8 cellular contexts compared by ENCODE assay signal in the genomic region with DNA sequence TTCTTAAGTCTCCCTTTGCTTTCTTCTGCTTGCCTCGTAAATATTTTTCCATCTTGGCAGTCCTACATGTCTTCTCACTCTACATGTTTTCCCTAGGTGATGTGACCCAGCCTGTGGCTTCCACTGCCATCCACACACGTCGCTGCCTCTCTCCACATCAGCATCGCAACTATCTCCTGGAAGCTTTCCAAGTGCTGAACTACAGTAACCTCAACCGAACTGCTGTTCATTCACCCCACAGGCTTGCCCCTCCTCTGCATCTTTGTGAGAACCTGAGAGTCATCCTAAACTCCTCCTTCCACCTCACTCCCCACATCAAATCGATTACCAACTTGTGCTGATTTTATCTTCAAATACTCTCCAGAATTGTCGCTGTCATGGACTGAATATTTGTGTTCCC. TPM values are rescaled to one million over a fixed set of nuclear protein-coding genes. Genes with fewer than 3 reads are reported as not detected.
A peak's percentile ranks its signal among the peaks of the same experiment; 100 is the strongest.
DNase-seq lines count a peak whose midpoint lies in the region; ATAC-seq and TF ChIP-seq lines count a peak whose summit lies in the region.

No MANE protein-coding gene starts in this region.

- no peak for TF ChIP-seq POLR2A in lower leg skin (IDR thresholded peaks at IDR 0.05)

- H3K4me3 Mint-ChIP-seq in T-helper 1 cell treated with Interleukin-12 subunit alpha and Interleukin-12 subunit beta and Interleukin-4 antibody, amounts not matched to agents 30 μg/mL and 1 μg/mL, for 36 hours = peak overlapping the region; percentile 0
- H3K4me3 Mint-ChIP-seq in endothelial cell (ENCODE audit: unreplicated experiment) = no peak overlapping the region

- WGBS in lower leg skin, 2 donors = 30 to 33% methylated on average over 7 of the region's 7 CpGs

- intact Hi-C loops in sciatic nerve (cut with DNase I) = no loop called here
- intact Hi-C loops in lower leg skin (cut with DNase I; ENCODE audit: low total_unique reads) = no loop called here

- no peak for TF ChIP-seq CTCF in astrocyte of the spinal cord (IDR thresholded peaks at IDR 0.05; ENCODE audit: low read depth, low read length)
- no peak for TF ChIP-seq CTCF in WERI-Rb-1 (IDR thresholded peaks at IDR 0.05; ENCODE audit: low read depth, low read length)
- no peak for TF ChIP-seq CTCF in endothelial cell (IDR thresholded peaks at IDR 0.05; ENCODE audit: unreplicated experiment)
- no peak for TF ChIP-seq CTCF in lower leg skin (IDR thresholded peaks at IDR 0.05)

- H3K27ac Mint-ChIP-seq in T-helper 1 cell treated with Interleukin-12 subunit alpha and Interleukin-12 subunit beta and Interleukin-4 antibody, amounts not matched to agents 30 μg/mL and 1 μg/mL, for 36 hours = no peak overlapping the region
- H3K27ac Mint-ChIP-seq in endothelial cell (ENCODE audit: unreplicated experiment) = no peak overlapping the region

- no peak overlapping the region for H3K27ac ChIP-seq in WERI-Rb-1

- H3K27me3 ChIP-seq in WERI-Rb-1 (ENCODE audit: insufficient read depth, low read depth, severe bottlenecking) = no peaks in the 10 kb centered on the region

- no peak overlapping the region for H3K4me3 ChIP-seq in astrocyte of the spinal cord (ENCODE audit: low read depth, low read length)
- no peak overlapping the region for H3K4me3 ChIP-seq in WERI-Rb-1 (ENCODE audit: low read depth, low read length)
- H3K4me3 ChIP-seq in lower leg skin (ENCODE audit: low read depth, poor library complexity, severe bottlenecking) = no peak overlapping the region

- ATAC-seq in sciatic nerve = peak; percentile 74

- peaks cover 23% of the 10 kb centered on the region for H3K27me3 Mint-ChIP-seq in T-helper 1 cell treated with Interleukin-12 subunit alpha and Interleukin-12 subunit beta and Interleukin-4 antibody, amounts not matched to agents 30 μg/mL and 1 μg/mL, for 36 hours (ENCODE audit: low read depth)
- H3K27me3 Mint-ChIP-seq in endothelial cell (ENCODE audit: unreplicated experiment) = no peaks in the 10 kb centered on the region

- in situ Hi-C loops in astrocyte of the spinal cord (cut with HindIII; ENCODE audit: low sequenced_read_pairs) = no loop called here

- no peaks in the 10 kb centered on the region for H3K9me3 ChIP-seq in WERI-Rb-1 (ENCODE audit: severe bottlenecking)

- H3K36me3 ChIP-seq in WERI-Rb-1 = no peaks in the 10 kb centered on the region

- peaks cover 29% of the 10 kb centered on the region for H3K4me1 Mint-ChIP-seq in T-helper 1 cell treated with Interleukin-12 subunit alpha and Interleukin-12 subunit beta and Interleukin-4 antibody, amounts not matched to agents 30 μg/mL and 1 μg/mL, for 36 hours (ENCODE audit: low read depth)
- H3K4me1 Mint-ChIP-seq in endothelial cell (ENCODE audit: unreplicated experiment) = no peaks in the 10 kb centered on the region

- H3K36me3 Mint-ChIP-seq in T-helper 1 cell treated with Interleukin-12 subunit alpha and Interleukin-12 subunit beta and Interleukin-4 antibody, amounts not matched to agents 30 μg/mL and 1 μg/mL, for 36 hours (ENCODE audit: low read depth) = no peaks in the 10 kb centered on the region
- H3K36me3 Mint-ChIP-seq in endothelial cell (ENCODE audit: low read depth, unreplicated experiment) = no peaks in the 10 kb centered on the region

- peak; percentile 32 for DNase-seq in HT1080 (ENCODE audit: low read depth)
- DNase-seq in astrocyte of the spinal cord (ENCODE audit: low read depth, low spot score) = peak; percentile 41
- DNase-seq in sciatic nerve (ENCODE audit: low spot score) = no peak
- no peak for DNase-seq in NCI-H1930 (lab: John Stamatoyannopoulos, UW)
- no peak for DNase-seq in WERI-Rb-1
- DNase-seq in endothelial cell (ENCODE audit: low spot score) = no peak
- DNase-seq in lower leg skin (ENCODE audit: low spot score in 2 of 2) = no peak

- no peaks in the 10 kb centered on the region for H3K9me3 Mint-ChIP-seq in T-helper 1 cell treated with Interleukin-12 subunit alpha and Interleukin-12 subunit beta and Interleukin-4 antibody, amounts not matched to agents 30 μg/mL and 1 μg/mL, for 36 hours
- no peaks in the 10 kb centered on the region for H3K9me3 Mint-ChIP-seq in endothelial cell (ENCODE audit: unreplicated experiment)

RNA-seq across cellular contexts. Expression of a gene that starts 41.2 kb away (rescaled TPM):
- 10.7 and 13.5 TPM in 2 replicates for total RNA-seq in HT1080 (2014; rRNA removed; shearing (Covaris generic))
- polyA plus RNA-seq in HT1080 (2015; cell fraction: cytosol; rRNA removed) = 10.5 and 13.0 TPM in 2 replicates
- 38.7 and 40.0 TPM in 2 replicates for polyA plus RNA-seq in HT1080 (2015; cell fraction: nucleus; rRNA removed)
- total RNA-seq in sciatic nerve (24.3 TPM), endothelial cell (ENCODE audit: unreplicated experiment) (21.1 TPM), lower leg skin (10 to 100 TPM; 16.0 to 20.8 (median 18.2) TPM)

Comparison
In these comparisons a context has a peak if more than half of its experiments do, and no peak if none do; other contexts are left out.
1. DNase-seq: peak in HT1080 (single experiment) and astrocyte of the spinal cord (single experiment); none in sciatic nerve (single experiment), NCI-H1930 (0 of 2), WERI-Rb-1 (single experiment), endothelial cell (single experiment) and lower leg skin (0 of 2).